In genomic region chr10:22544325-22545068, GRCh38 we compare ENCODE assay signal across 9 cellular contexts.
DNase-seq lines count a peak whose midpoint lies in the region; ATAC-seq, FAIRE-seq and TF ChIP-seq lines count a peak whose summit lies in the region.
"Had no signal": no experiment of that assay in that cellular context is flagged by ENCODE, and none has a peak within 500 bp of the region (broad histone marks: within the 10 kb centered on the region; RNA-seq: fewer than 3 reads in every experiment).

No MANE protein-coding gene starts in this region.

- intact Hi-C loops in activated CD4-positive, alpha-beta T cell treated with anti-CD3 and anti-CD28 coated beads for 36 hours (cut with DNase I, micrococcal nuclease) = no loop called here
- intact Hi-C loops in activated T-helper 2 cell treated with anti-CD3 and anti-CD28 coated beads, Interferon-gamma antibody, Interleukin-2, Interleukin-4, amounts not matched to agents 10 μg/mL and 5 μg/mL and 100 μg/mL, durations not matched to agents 14 hours and 24 hours and 36 hours (cut with micrococcal nuclease) = no loop called here

- ATAC-seq in activated CD4-positive, alpha-beta T cell treated with anti-CD3 and anti-CD28 coated beads for 36 hours = no peak
- ATAC-seq in GM18858 (IDR thresholded peaks at IDR 0.05; ENCODE audit: unreplicated experiment) (no peak), HG03521 (IDR thresholded peaks at IDR 0.05; ENCODE audit: unreplicated experiment) (no peak), HG02759 (IDR thresholded peaks at IDR 0.05; ENCODE audit: unreplicated experiment) (no peak)

- no peaks in the 10 kb centered on the region for H3K27me3 Mint-ChIP-seq in activated CD4-positive, alpha-beta T cell treated with anti-CD3 and anti-CD28 coated beads for 36 hours
- no peaks in the 10 kb centered on the region for H3K27me3 Mint-ChIP-seq in activated T-helper 2 cell treated with anti-CD3 and anti-CD28 coated beads, Interferon-gamma antibody, Interleukin-2, Interleukin-4, amounts not matched to agents 10 μg/mL and 5 μg/mL and 100 μg/mL, durations not matched to agents 14 hours and 24 hours and 36 hours (ENCODE audit: low read depth)
- peaks cover 5% of the 10 kb centered on the region for H3K27me3 Mint-ChIP-seq in nephron progenitor cell (ENCODE audit: low read depth, poor library complexity)

- H3K4me3 Mint-ChIP-seq in activated CD4-positive, alpha-beta T cell treated with anti-CD3 and anti-CD28 coated beads for 36 hours = no peak overlapping the region
- H3K4me3 Mint-ChIP-seq in activated T-helper 2 cell treated with anti-CD3 and anti-CD28 coated beads, Interferon-gamma antibody, Interleukin-2, Interleukin-4, amounts not matched to agents 10 μg/mL and 5 μg/mL and 100 μg/mL, durations not matched to agents 14 hours and 24 hours and 36 hours (ENCODE audit: low read depth) = no peak overlapping the region
- no peak overlapping the region for H3K4me3 Mint-ChIP-seq in nephron progenitor cell

- POLR2A ChIA-PET in activated CD4-positive, alpha-beta T cell treated with anti-CD3 and anti-CD28 coated beads for 36 hours (lab: Charles Lee) = no interaction called here

- H3K27ac Mint-ChIP-seq in activated CD4-positive, alpha-beta T cell treated with anti-CD3 and anti-CD28 coated beads for 36 hours = peak overlapping the region; percentile 77
- peak overlapping the region; percentile 6 for H3K27ac Mint-ChIP-seq in activated T-helper 2 cell treated with anti-CD3 and anti-CD28 coated beads, Interferon-gamma antibody, Interleukin-2, Interleukin-4, amounts not matched to agents 10 μg/mL and 5 μg/mL and 100 μg/mL, durations not matched to agents 14 hours and 24 hours and 36 hours
- H3K27ac Mint-ChIP-seq in nephron progenitor cell = peak overlapping the region; percentile 27

- CTCF ChIA-PET in activated CD4-positive, alpha-beta T cell treated with anti-CD3 and anti-CD28 coated beads for 36 hours (lab: Charles Lee) = no interaction called here

- no peak for TF ChIP-seq POLR2A in GM12892 (IDR thresholded peaks at IDR 0.05; ENCODE audit: low read depth, low read length)

- peaks cover 63% of the 10 kb centered on the region for H3K36me3 Mint-ChIP-seq in activated CD4-positive, alpha-beta T cell treated with anti-CD3 and anti-CD28 coated beads for 36 hours (ENCODE audit: low read depth)
- H3K36me3 Mint-ChIP-seq in activated T-helper 2 cell treated with anti-CD3 and anti-CD28 coated beads, Interferon-gamma antibody, Interleukin-2, Interleukin-4, amounts not matched to agents 10 μg/mL and 5 μg/mL and 100 μg/mL, durations not matched to agents 14 hours and 24 hours and 36 hours (ENCODE audit: low read depth) = peaks cover 72% of the 10 kb centered on the region
- H3K36me3 Mint-ChIP-seq in nephron progenitor cell (ENCODE audit: low read depth) = peaks cover 62% of the 10 kb centered on the region

- FAIRE-seq in GM12892 (lab: Jason Lieb, UNC) = peak; percentile 40
- FAIRE-seq: D721Med had no signal

- no peak for DNase-seq in activated CD4-positive, alpha-beta T cell treated with anti-CD3 and anti-CD28 coated beads for 36 hours
- DNase-seq in activated CD4-positive, alpha-beta T cell treated with anti-CD3 and anti-CD28 coated beads for 1 hour = no peak
- DNase-seq in GM12892 (ENCODE audit: insufficient read length) = no peak
- no peak for DNase-seq in activated T-helper 2 cell treated with anti-CD3 and anti-CD28 coated beads, Interferon-gamma antibody, Interleukin-2, Interleukin-4, amounts not matched to agents 10 μg/mL and 5 μg/mL and 100 μg/mL, durations not matched to agents 14 hours and 24 hours and 36 hours (ENCODE audit: low spot score)
- DNase-seq in nephron progenitor cell = no peak

- peaks cover 4% of the 10 kb centered on the region for H3K4me1 Mint-ChIP-seq in activated CD4-positive, alpha-beta T cell treated with anti-CD3 and anti-CD28 coated beads for 36 hours
- H3K4me1 Mint-ChIP-seq in activated T-helper 2 cell treated with anti-CD3 and anti-CD28 coated beads, Interferon-gamma antibody, Interleukin-2, Interleukin-4, amounts not matched to agents 10 μg/mL and 5 μg/mL and 100 μg/mL, durations not matched to agents 14 hours and 24 hours and 36 hours (ENCODE audit: low read depth) = peaks cover 6% of the 10 kb centered on the region
- peaks cover 49% of the 10 kb centered on the region for H3K4me1 Mint-ChIP-seq in nephron progenitor cell

- no peaks in the 10 kb centered on the region for H3K9me3 Mint-ChIP-seq in activated CD4-positive, alpha-beta T cell treated with anti-CD3 and anti-CD28 coated beads for 36 hours (ENCODE audit: low read depth)
- no peaks in the 10 kb centered on the region for H3K9me3 Mint-ChIP-seq in activated T-helper 2 cell treated with anti-CD3 and anti-CD28 coated beads, Interferon-gamma antibody, Interleukin-2, Interleukin-4, amounts not matched to agents 10 μg/mL and 5 μg/mL and 100 μg/mL, durations not matched to agents 14 hours and 24 hours and 36 hours
- no peaks in the 10 kb centered on the region for H3K9me3 Mint-ChIP-seq in nephron progenitor cell

- TF ChIP-seq CTCF in nephron progenitor cell (IDR thresholded peaks at IDR 0.05) = no peak

Comparison
In these comparisons a context has a peak if more than half of its experiments do, and no peak if none do; other contexts are left out.
1. H3K27ac Mint-ChIP-seq: peak in every context shown above with its lines; median percentile 77 in activated CD4-positive, alpha-beta T cell treated with anti-CD3 and anti-CD28 coated beads for 36 hours; 27 in nephron progenitor cell; 6 in activated T-helper 2 cell treated with anti-CD3 and anti-CD28 coated beads, Interferon-gamma antibody, Interleukin-2, Interleukin-4, amounts not matched to agents 10 μg/mL and 5 μg/mL and 100 μg/mL, durations not matched to agents 14 hours and 24 hours and 36 hours.